In the genomic region with DNA sequence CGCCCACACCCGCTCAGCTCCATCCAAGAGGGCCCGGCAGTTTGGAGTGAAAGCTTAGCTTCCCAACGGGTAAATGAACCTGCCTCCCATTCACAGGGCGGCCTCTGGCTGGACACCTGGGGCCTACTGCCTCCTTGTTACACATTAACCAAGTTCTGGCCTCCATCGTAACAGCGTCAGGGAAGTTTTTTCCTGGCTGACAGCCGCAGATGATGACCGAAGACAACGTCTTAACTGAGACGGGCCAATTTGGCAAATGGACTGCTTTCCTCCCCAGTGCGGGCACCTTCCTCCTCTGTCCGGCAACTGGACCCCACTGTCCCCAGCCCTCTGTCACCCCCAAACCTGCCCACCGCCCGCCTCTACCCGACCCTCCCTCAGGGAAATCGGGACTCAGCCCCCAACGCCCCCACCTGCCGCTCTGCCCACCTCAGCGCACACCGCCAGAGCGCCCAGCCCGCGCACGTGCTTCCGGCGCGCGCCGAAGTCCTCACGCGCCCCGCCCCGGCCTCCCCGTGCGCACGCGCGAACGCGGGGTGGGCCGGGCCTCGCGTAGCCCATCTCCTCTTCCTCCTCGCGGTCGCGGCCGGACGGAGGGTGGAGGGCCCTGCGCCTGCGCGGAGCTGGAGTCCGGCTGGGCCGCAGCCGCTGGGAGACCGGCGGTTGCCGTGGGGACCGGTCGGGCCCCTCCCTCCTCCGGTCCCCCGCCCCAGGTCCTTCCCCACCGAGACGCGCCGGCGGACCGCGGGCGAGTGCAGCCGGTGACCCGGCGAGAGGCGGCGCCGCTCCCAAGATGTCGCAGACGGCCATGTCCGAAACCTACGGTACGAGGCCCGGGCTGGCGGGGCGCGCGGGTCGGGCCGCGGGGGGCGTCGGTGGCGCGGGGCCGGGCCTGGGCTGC, we compare ENCODE assay signal across 1 cellular context.
A peak's percentile ranks its signal among the peaks of the same experiment; 100 is the strongest.
TF ChIP-seq lines count a peak whose summit lies in the region.

A gene with protein sequence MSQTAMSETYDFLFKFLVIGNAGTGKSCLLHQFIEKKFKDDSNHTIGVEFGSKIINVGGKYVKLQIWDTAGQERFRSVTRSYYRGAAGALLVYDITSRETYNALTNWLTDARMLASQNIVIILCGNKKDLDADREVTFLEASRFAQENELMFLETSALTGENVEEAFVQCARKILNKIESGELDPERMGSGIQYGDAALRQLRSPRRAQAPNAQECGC (plus strand): TSS at position 565 of the 901 bp plus-strand sequence. CDS start 229 bp downstream, at position 794.

TF ChIP-seq in K562, 482 proteins besides CTCF, POLR2A, EP300 and RAD21 (continued from another document and continues in another):
- TF ChIP-seq, protein P1, sequence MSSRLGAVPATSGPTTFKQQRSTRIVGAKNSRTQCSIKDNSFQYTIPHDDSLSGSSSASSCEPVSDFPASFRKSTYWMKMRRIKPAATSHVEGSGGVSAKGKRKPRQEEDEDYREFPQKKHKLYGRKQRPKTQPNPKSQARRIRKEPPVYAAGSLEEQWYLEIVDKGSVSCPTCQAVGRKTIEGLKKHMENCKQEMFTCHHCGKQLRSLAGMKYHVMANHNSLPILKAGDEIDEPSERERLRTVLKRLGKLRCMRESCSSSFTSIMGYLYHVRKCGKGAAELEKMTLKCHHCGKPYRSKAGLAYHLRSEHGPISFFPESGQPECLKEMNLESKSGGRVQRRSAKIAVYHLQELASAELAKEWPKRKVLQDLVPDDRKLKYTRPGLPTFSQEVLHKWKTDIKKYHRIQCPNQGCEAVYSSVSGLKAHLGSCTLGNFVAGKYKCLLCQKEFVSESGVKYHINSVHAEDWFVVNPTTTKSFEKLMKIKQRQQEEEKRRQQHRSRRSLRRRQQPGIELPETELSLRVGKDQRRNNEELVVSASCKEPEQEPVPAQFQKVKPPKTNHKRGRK (tag; IDR thresholded peaks at IDR 0.05): no peak
- no peak for TF ChIP-seq GTF2A2 (tag; IDR thresholded peaks at IDR 0.05)
- TF ChIP-seq FOXK2 (conservative IDR thresholded peaks at IDR 0.05 in 1 of 2, IDR thresholded peaks at IDR 0.05 in 1 of 2; ENCODE audit: low read depth in 2 of 2): no peak
- TF ChIP-seq, protein P2, sequence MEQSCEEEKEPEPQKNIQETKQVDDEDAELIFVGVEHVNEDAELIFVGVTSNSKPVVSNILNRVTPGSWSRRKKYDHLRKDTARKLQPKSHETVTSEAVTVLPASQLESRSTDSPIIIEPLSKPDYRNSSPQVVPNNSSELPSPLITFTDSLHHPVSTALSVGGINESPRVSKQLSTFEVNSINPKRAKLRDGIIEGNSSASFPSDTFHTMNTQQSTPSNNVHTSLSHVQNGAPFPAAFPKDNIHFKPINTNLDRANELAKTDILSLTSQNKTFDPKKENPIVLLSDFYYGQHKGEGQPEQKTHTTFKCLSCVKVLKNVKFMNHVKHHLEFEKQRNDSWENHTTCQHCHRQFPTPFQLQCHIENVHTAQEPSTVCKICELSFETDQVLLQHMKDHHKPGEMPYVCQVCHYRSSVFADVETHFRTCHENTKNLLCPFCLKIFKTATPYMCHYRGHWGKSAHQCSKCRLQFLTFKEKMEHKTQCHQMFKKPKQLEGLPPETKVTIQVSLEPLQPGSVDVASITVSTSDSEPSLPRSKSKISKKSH (CRISPR knock-in tag; IDR thresholded peaks at IDR 0.05): no peak
- TF ChIP-seq HDAC8 (tag; IDR thresholded peaks at IDR 0.05): peak; percentile 77; the same call in 1 of the 2 replicates
- TF ChIP-seq FUS (optimal IDR thresholded peaks at IDR 0.05; ENCODE audit: low read depth, low read length): peak; percentile 93
- TF ChIP-seq ETV1 (tag; conservative IDR thresholded peaks at IDR 0.05; ENCODE audit: low read depth): peak; percentile 67
- TF ChIP-seq ARNT (IDR thresholded peaks at IDR 0.05): no peak
- TF ChIP-seq KHSRP (IDR thresholded peaks at IDR 0.05): no peak
- TF ChIP-seq SMARCC2 (IDR thresholded peaks at IDR 0.05; ENCODE audit: low read depth): no peak
- TF ChIP-seq, protein P3, sequence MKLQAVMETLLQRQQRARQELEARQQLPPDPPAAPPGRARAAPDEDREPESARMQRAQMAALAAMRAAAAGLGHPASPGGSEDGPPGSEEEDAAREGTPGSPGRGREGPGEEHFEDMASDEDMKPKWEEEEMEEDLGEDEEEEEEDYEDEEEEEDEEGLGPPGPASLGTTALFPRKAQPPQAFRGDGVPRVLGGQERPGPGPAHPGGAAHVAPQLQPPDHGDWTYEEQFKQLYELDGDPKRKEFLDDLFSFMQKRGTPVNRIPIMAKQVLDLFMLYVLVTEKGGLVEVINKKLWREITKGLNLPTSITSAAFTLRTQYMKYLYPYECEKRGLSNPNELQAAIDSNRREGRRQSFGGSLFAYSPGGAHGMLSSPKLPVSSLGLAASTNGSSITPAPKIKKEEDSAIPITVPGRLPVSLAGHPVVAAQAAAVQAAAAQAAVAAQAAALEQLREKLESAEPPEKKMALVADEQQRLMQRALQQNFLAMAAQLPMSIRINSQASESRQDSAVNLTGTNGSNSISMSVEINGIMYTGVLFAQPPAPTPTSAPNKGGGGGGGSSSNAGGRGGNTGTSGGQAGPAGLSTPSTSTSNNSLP (IDR thresholded peaks at IDR 0.05; ENCODE audit: borderline replicate concordance, low read depth, low read length): no peak
- TF ChIP-seq BRF1 (IDR thresholded peaks at IDR 0.05; ENCODE audit: borderline replicate concordance, extremely low read depth, insufficient read length): no peak
- TF ChIP-seq, protein P4, sequence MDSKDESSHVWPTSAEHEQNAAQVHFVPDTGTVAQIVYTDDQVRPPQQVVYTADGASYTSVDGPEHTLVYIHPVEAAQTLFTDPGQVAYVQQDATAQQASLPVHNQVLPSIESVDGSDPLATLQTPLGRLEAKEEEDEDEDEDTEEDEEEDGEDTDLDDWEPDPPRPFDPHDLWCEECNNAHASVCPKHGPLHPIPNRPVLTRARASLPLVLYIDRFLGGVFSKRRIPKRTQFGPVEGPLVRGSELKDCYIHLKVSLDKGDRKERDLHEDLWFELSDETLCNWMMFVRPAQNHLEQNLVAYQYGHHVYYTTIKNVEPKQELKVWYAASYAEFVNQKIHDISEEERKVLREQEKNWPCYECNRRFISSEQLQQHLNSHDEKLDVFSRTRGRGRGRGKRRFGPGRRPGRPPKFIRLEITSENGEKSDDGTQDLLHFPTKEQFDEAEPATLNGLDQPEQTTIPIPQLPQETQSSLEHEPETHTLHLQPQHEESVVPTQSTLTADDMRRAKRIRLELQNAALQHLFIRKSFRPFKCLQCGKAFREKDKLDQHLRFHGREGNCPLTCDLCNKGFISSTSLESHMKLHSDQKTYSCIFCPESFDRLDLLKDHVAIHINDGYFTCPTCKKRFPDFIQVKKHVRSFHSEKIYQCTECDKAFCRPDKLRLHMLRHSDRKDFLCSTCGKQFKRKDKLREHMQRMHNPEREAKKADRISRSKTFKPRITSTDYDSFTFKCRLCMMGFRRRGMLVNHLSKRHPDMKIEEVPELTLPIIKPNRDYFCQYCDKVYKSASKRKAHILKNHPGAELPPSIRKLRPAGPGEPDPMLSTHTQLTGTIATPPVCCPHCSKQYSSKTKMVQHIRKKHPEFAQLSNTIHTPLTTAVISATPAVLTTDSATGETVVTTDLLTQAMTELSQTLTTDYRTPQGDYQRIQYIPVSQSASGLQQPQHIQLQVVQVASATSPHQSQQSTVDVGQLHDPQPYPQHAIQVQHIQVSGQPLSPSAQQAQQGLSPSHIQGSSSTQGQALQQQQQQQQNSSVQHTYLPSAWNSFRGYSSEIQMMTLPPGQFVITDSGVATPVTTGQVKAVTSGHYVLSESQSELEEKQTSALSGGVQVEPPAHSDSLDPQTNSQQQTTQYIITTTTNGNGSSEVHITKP (IDR thresholded peaks at IDR 0.05; ENCODE audit: partially characterized antibody): no peak
- peak; percentile 62; the same call in 1 of the 2 replicates for TF ChIP-seq ZNF431 (CRISPR knock-in tag; IDR thresholded peaks at IDR 0.05)
- no peak; the same call in 1 of the 2 replicates for TF ChIP-seq ZNF384 (IDR thresholded peaks at IDR 0.05; ENCODE audit: low read depth, low read length)
- no peak for TF ChIP-seq NFIX (CRISPR knock-in tag; IDR thresholded peaks at IDR 0.05; ENCODE audit: low read depth)
- TF ChIP-seq, protein P5, sequence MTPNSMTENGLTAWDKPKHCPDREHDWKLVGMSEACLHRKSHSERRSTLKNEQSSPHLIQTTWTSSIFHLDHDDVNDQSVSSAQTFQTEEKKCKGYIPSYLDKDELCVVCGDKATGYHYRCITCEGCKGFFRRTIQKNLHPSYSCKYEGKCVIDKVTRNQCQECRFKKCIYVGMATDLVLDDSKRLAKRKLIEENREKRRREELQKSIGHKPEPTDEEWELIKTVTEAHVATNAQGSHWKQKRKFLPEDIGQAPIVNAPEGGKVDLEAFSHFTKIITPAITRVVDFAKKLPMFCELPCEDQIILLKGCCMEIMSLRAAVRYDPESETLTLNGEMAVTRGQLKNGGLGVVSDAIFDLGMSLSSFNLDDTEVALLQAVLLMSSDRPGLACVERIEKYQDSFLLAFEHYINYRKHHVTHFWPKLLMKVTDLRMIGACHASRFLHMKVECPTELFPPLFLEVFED (CRISPR knock-in tag; conservative IDR thresholded peaks at IDR 0.05): 0 out of 2 replicates have a peak, but pooled peaks have one; percentile 63
- TF ChIP-seq POLR2AphosphoS5 (IDR thresholded peaks at IDR 0.05; ENCODE audit: control insufficient read depth, insufficient read depth, low read depth, low read length): peak; percentile 73
- no peak for TF ChIP-seq C11orf30 (IDR thresholded peaks at IDR 0.05; ENCODE audit: low read depth)
- no peak for TF ChIP-seq ARID2 (IDR thresholded peaks at IDR 0.05)
- no peak for TF ChIP-seq KAT2B (IDR thresholded peaks at IDR 0.05; ENCODE audit: low read depth, low read length)
- TF ChIP-seq ZNF121 (CRISPR knock-in tag; conservative IDR thresholded peaks at IDR 0.05): no peak
- TF ChIP-seq, protein P6, sequence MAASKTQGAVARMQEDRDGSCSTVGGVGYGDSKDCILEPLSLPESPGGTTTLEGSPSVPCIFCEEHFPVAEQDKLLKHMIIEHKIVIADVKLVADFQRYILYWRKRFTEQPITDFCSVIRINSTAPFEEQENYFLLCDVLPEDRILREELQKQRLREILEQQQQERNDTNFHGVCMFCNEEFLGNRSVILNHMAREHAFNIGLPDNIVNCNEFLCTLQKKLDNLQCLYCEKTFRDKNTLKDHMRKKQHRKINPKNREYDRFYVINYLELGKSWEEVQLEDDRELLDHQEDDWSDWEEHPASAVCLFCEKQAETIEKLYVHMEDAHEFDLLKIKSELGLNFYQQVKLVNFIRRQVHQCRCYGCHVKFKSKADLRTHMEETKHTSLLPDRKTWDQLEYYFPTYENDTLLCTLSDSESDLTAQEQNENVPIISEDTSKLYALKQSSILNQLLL (CRISPR knock-in tag; IDR thresholded peaks at IDR 0.05; ENCODE audit: borderline replicate concordance): no peak
- TF ChIP-seq, protein P7, sequence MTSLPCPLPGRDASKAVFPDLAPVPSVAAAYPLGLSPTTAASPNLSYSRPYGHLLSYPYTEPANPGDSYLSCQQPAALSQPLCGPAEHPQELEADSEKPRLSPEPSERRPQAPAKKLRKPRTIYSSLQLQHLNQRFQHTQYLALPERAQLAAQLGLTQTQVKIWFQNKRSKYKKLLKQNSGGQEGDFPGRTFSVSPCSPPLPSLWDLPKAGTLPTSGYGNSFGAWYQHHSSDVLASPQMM (CRISPR knock-in tag; IDR thresholded peaks at IDR 0.05): no peak
- TF ChIP-seq ZNF75A (CRISPR knock-in tag; IDR thresholded peaks at IDR 0.05): no peak
- no peak for TF ChIP-seq CBFA2T2 (conservative IDR thresholded peaks at IDR 0.05)
- no peak for TF ChIP-seq FOXA1 (IDR thresholded peaks at IDR 0.05; ENCODE audit: borderline replicate concordance)
- TF ChIP-seq, protein P8, sequence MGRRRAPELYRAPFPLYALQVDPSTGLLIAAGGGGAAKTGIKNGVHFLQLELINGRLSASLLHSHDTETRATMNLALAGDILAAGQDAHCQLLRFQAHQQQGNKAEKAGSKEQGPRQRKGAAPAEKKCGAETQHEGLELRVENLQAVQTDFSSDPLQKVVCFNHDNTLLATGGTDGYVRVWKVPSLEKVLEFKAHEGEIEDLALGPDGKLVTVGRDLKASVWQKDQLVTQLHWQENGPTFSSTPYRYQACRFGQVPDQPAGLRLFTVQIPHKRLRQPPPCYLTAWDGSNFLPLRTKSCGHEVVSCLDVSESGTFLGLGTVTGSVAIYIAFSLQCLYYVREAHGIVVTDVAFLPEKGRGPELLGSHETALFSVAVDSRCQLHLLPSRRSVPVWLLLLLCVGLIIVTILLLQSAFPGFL (CRISPR knock-in tag; IDR thresholded peaks at IDR 0.05): no peak
